ENCODE assay signal across 8 cellular contexts in the genomic region with DNA sequence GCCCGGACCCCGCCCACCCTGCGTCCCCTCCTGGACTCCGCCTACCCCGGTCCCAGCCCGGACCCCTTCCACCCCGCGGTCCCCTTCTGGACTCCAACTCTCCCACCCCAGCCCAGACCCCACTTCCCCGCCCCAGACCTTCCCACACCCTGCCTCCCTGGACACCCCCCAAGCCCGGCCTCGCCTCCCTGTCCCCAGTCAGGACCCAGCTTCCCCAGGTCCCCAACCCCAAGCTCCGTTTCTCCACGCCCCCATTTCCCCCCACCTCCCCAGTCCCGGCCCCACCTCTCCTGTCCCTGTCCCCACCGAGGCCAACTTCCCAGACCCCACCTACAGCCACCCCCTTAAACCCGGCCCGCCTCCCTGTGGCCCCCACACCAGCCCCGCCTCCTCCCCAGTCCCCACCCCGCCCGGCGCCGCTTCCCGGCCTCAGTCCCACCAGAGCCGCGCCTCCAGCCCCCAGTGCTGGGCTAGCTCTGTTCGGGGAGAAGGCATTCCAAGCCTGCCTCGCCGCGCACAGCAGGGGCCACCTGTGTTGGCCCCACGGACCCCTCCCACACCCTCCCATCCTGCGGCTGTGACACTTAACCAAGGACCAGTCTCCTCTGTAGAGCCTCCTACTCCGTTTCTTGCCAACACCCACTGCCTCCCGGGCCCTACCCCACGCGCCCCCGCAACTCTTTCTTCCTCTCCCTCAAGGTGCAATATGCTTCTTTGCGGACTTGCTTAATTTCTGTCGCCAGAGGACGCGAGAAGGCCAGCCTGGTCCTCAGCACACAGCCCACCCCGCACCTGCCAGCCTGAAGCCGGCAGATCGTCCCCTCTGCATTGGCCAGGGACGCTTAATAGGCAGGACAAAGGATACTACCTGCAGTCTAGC. TPM values are rescaled to one million over a fixed set of nuclear protein-coding genes. Genes with fewer than 3 reads are reported as not detected.
A peak's percentile ranks its signal among the peaks of the same experiment; 100 is the strongest.
DNase-seq lines count a peak whose midpoint lies in the region; ATAC-seq and TF ChIP-seq lines count a peak whose summit lies in the region.

No MANE protein-coding gene starts in this region.

- H3K79me2 ChIP-seq in neural cell (replicated peaks; ENCODE audit: insufficient read depth, low read length), result no peaks in the 10 kb centered on the region

- H3K4me3 ChIP-seq in neural cell (ENCODE audit: low read length), result peak overlapping the region; percentile 25

- no peaks in the 10 kb centered on the region for H3F3A ChIP-seq in neural cell (ENCODE audit: insufficient read depth, low read length, poor library complexity, severe bottlenecking)

- H3K9ac ChIP-seq in neural cell (ENCODE audit: low read length), result no peak overlapping the region

- H3K27me3 ChIP-seq in foreskin keratinocyte (peaks cover 60% of the 10 kb centered on the region), neural cell (ENCODE audit: insufficient read depth, low read depth, low read length) (peaks cover 59% of the 10 kb centered on the region)

- no peak overlapping the region for H3K27ac ChIP-seq in foreskin keratinocyte
- no peak overlapping the region for H3K27ac ChIP-seq in neural cell (ENCODE audit: low read length)

- no peaks in the 10 kb centered on the region for H3K4me1 ChIP-seq in foreskin keratinocyte

- peak; percentile 5 for DNase-seq in stimulated activated CD4-positive, alpha-beta T cell treated with anti-CD3 and anti-CD28 coated beads, Interleukin-4, amount 100 ng/mL, for 1 hour
- DNase-seq in stimulated activated CD4-positive, alpha-beta T cell treated with anti-CD3 and anti-CD28 coated beads, Interleukin-4, amount 100 ng/mL, for 24 hours, result no peak
- DNase-seq in foreskin keratinocyte, result no peak
- DNase-seq in SKM-1 treated with dmso at 0.1 percent for 144 hours (lab: John Stamatoyannopoulos, UW; ENCODE audit: unreplicated experiment), result no peak
- DNase-seq in NCI-H2081 treated with DMSO at 0.1 percent for 48 hours (lab: John Stamatoyannopoulos, UW), result no peak
- DNase-seq in OCI-M1 (lab: John Stamatoyannopoulos, UW), result no peak

- no peaks in the 10 kb centered on the region for H3K36me3 ChIP-seq in neural cell (ENCODE audit: insufficient read depth, low read length)

- no peak for TF ChIP-seq EP300 in neural cell (conservative IDR thresholded peaks at IDR 0.05; ENCODE audit: poor library complexity, severe bottlenecking)

- H3K9me2 ChIP-seq in neural cell (ENCODE audit: insufficient read depth, low read length), result no peaks in the 10 kb centered on the region

- no peaks in the 10 kb centered on the region for H4K20me1 ChIP-seq in neural cell (ENCODE audit: insufficient read depth)

- H3K4me2 ChIP-seq in neural cell (ENCODE audit: low read length), result no peak overlapping the region

- H2AFZ ChIP-seq in neural cell (ENCODE audit: low read depth, low read length), result no peak overlapping the region

- TF ChIP-seq CTCF in foreskin keratinocyte (conservative IDR thresholded peaks at IDR 0.05), result no peak
- no peak for TF ChIP-seq CTCF in neural cell (IDR thresholded peaks at IDR 0.05; ENCODE audit: poor library complexity, severe bottlenecking)

- H3K9me3 ChIP-seq in neural cell (ENCODE audit: low read length), result no peaks in the 10 kb centered on the region

- no peak for TF ChIP-seq RAD21 in neural cell (conservative IDR thresholded peaks at IDR 0.05)

- ATAC-seq in foreskin keratinocyte (peak; percentile 24), HG03175 (IDR thresholded peaks at IDR 0.05; ENCODE audit: unreplicated experiment) (no peak)

TF ChIP-seq in neural cell, 6 proteins besides CTCF, POLR2A, EP300 and RAD21:
- no peak for TF ChIP-seq MXI1 (conservative IDR thresholded peaks at IDR 0.05; ENCODE audit: poor library complexity, severe bottlenecking)
- TF ChIP-seq SMC3 (conservative IDR thresholded peaks at IDR 0.05; ENCODE audit: poor library complexity), result no peak
- no peak for TF ChIP-seq REST (IDR thresholded peaks at IDR 0.05; ENCODE audit: borderline replicate concordance)
- TF ChIP-seq EZH2 (IDR thresholded peaks at IDR 0.05; ENCODE audit: borderline replicate concordance, insufficient read depth, low read length, poor library complexity, severe bottlenecking), result no peak
- no peak for TF ChIP-seq TAF1 (IDR thresholded peaks at IDR 0.05; ENCODE audit: low read depth)
- TF ChIP-seq POLR2AphosphoS5 (IDR thresholded peaks at IDR 0.05), result no peak
TF ChIP-seq in neural cell: peak in this region for 0.

RNA-seq across cellular contexts. Expression of gene ITIH5, which starts 0.7 kb away (rescaled TPM):
- total RNA-seq in foreskin keratinocyte, result not detected in 2 replicates
- polyA plus RNA-seq in foreskin keratinocyte (not detected in 2 replicates), neural cell (0.28 TPM in 1 of 2 replicates, not detected in the other)
- polyA minus RNA-seq in neural cell, result 0.23 and 0.24 TPM in 2 replicates

RNA-seq across cellular contexts. Expression of gene ITIH2, which starts 35.6 kb away (rescaled TPM):
- not detected in 2 replicates for total RNA-seq in foreskin keratinocyte
- polyA plus RNA-seq in foreskin keratinocyte (not detected in 2 replicates), neural cell (not detected in 2 replicates)
- not detected in 2 replicates for polyA minus RNA-seq in neural cell
